ENCODE assay signal across 39 cellular contexts in the genomic region with DNA sequence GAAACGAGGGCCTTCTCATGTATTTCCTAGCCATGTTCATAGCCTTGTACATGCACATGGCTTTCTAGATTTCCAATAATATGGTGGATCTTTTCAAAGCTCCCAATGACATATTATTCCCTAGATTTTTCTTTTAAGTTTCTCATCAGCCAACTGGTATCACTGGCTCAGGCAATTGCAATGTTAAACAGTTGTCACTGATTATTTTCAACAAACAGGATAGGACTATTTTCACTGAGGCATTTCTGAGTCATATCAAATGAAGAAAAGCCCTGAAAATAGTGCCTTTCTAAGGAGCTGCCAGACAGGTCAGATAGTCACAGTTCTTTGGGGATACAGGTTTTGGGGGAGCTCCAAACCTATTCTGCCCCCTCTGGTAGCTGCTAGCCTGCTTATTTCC.
"Had no signal": no experiment of that assay in that cellular context is flagged by ENCODE, and none has a peak within 500 bp of the region (broad histone marks: within the 10 kb centered on the region; RNA-seq: fewer than 3 reads in every experiment).

No MANE protein-coding gene starts in this region.

- H3K4me1 Mint-ChIP-seq: activated naive CD8-positive, alpha-beta T cell treated with anti-CD3 and anti-CD28 coated beads, Interleukin-2, amount 10 ng/mL, durations not matched to agents 7 days and 5 days had no signal

- H3K27ac ChIP-seq: adrenal gland, ascending aorta, body of pancreas, brain microvascular endothelial cell, breast epithelium, cardiac muscle cell had no signal

- DNase-seq: activated effector memory CD4-positive, alpha-beta T cell treated with anti-CD3 and anti-CD28 coated beads, Interleukin-2, amount 50 U/mL, for 16 hours; activated effector memory CD4-positive, alpha-beta T cell treated with Interleukin-2 at 50 U/mL for 16 hours; activated gamma-delta T cell; activated gamma-delta T cell treated with Interleukin-2 at 50 U/mL for 16 hours; activated naive CD4-positive, alpha-beta T cell; activated naive CD4-positive, alpha-beta T cell treated with anti-CD3 and anti-CD28 coated beads for 36 hours; activated naive CD4-positive, alpha-beta T cell treated with anti-CD3 and anti-CD28 coated beads, Interleukin-2, amount 10 ng/mL, durations not matched to agents 7 days and 5 days; activated naive CD4-positive, alpha-beta T cell treated with anti-CD3 and anti-CD28 coated beads, Interleukin-2, amount 50 U/mL, for 16 hours; activated naive CD4-positive, alpha-beta T cell treated with Interleukin-2 at 50 U/mL for 16 hours; activated naive CD8-positive, alpha-beta T cell treated with anti-CD3 and anti-CD28 coated beads for 36 hours; activated naive CD8-positive, alpha-beta T cell treated with anti-CD3 and anti-CD28 coated beads, Interleukin-2, amount 10 ng/mL, durations not matched to agents 7 days and 5 days; activated naive CD8-positive, alpha-beta T cell treated with anti-CD3 and anti-CD28 coated beads, Interleukin-2, amount 50 U/mL, for 24 hours; activated T-cell treated with anti-CD3 and anti-CD28 coated beads, Interleukin-2, amount 50 U/mL, for 24 hours; activated T-cell treated with anti-CD3 and anti-CD28 coated beads, Interleukin-2, amount 50 U/mL, for 4 hours; activated T-cell treated with anti-CD3 and anti-CD28 coated beads, Interleukin-2, amount 50 U/mL, for 48 hours; activated T-cell treated with anti-CD3 and anti-CD28 coated beads, Interleukin-2, amount 50 U/mL, for 72 hours; adrenal gland; amniotic stem cell; amygdala; anterior cingulate cortex; aorta; body of pancreas; brain microvascular endothelial cell; caudate nucleus; central memory CD4-positive, alpha-beta T cell; cerebellar nuclear complex had no signal

- ATAC-seq: activated naive CD4-positive, alpha-beta T cell treated with anti-CD3 and anti-CD28 coated beads, Interleukin-2, amount 50 U/mL, for 72 hours; activated naive CD8-positive, alpha-beta T cell treated with anti-CD3 and anti-CD28 coated beads, Interleukin-2, amount 50 U/mL, for 24 hours; activated T-cell treated with anti-CD3 and anti-CD28 coated beads, Interleukin-2, amount 50 U/mL, for 4 hours; activated T-cell treated with anti-CD3 and anti-CD28 coated beads, Interleukin-2, amount 50 U/mL, for 72 hours; activated T-helper 17 cell treated with anti-CD3 and anti-CD28 coated beads, Interleukin-2, amount 50 U/mL, for 72 hours; body of pancreas had no signal

- H3K27ac Mint-ChIP-seq: activated naive CD4-positive, alpha-beta T cell treated with anti-CD3 and anti-CD28 coated beads for 36 hours; activated naive CD4-positive, alpha-beta T cell treated with anti-CD3 and anti-CD28 coated beads, Interleukin-2, amount 10 ng/mL, durations not matched to agents 7 days and 5 days; activated naive CD4-positive, alpha-beta T cell treated with anti-CD3 and anti-CD28 coated beads, Interleukin-2, amount 50 U/mL, for 24 hours; activated naive CD4-positive, alpha-beta T cell treated with anti-CD3 and anti-CD28 coated beads, Interleukin-2, amount 50 U/mL, for 72 hours; activated naive CD8-positive, alpha-beta T cell; activated naive CD8-positive, alpha-beta T cell treated with anti-CD3 and anti-CD28 coated beads for 36 hours; activated naive CD8-positive, alpha-beta T cell treated with anti-CD3 and anti-CD28 coated beads, Interleukin-2, amount 10 ng/mL, durations not matched to agents 7 days and 5 days; activated naive CD8-positive, alpha-beta T cell treated with anti-CD3 and anti-CD28 coated beads, Interleukin-2, amount 50 U/mL, for 24 hours; activated T-cell treated with anti-CD3 and anti-CD28 coated beads, Interleukin-2, amount 50 U/mL, for 24 hours; activated T-cell treated with anti-CD3 and anti-CD28 coated beads, Interleukin-2, amount 50 U/mL, for 72 hours; activated T-helper 1 cell treated with anti-CD3 and anti-CD28 coated beads, Interleukin-12 subunit alpha, Interleukin-12 subunit beta, Interleukin-2, Interleukin-4 antibody, amounts not matched to agents 30 ng/mL and 10 ng/mL and 1 ng/mL, durations not matched to agents 14 hours and 24 hours and 36 hours; activated T-helper 17 cell treated with anti-CD3 and anti-CD28 coated beads, Interleukin-2, amount 50 U/mL, for 72 hours; activated T-helper 2 cell treated with anti-CD3 and anti-CD28 coated beads, Interferon-gamma antibody, Interleukin-2, Interleukin-4, amounts not matched to agents 10 μg/mL and 5 μg/mL and 100 μg/mL, durations not matched to agents 14 hours and 24 hours and 36 hours; brain had no signal

- H3K4me3 Mint-ChIP-seq: activated naive CD4-positive, alpha-beta T cell treated with anti-CD3 and anti-CD28 coated beads for 36 hours; activated naive CD4-positive, alpha-beta T cell treated with anti-CD3 and anti-CD28 coated beads, Interleukin-2, amount 10 ng/mL, durations not matched to agents 7 days and 5 days; activated naive CD4-positive, alpha-beta T cell treated with anti-CD3 and anti-CD28 coated beads, Interleukin-2, amount 50 U/mL, for 24 hours; activated naive CD8-positive, alpha-beta T cell; activated naive CD8-positive, alpha-beta T cell treated with anti-CD3 and anti-CD28 coated beads for 36 hours; activated naive CD8-positive, alpha-beta T cell treated with anti-CD3 and anti-CD28 coated beads, Interleukin-2, amount 10 ng/mL, durations not matched to agents 7 days and 5 days; activated naive CD8-positive, alpha-beta T cell treated with anti-CD3 and anti-CD28 coated beads, Interleukin-2, amount 50 U/mL, for 24 hours; activated T-cell treated with anti-CD3 and anti-CD28 coated beads, Interleukin-2, amount 50 U/mL, for 24 hours; activated T-cell treated with anti-CD3 and anti-CD28 coated beads, Interleukin-2, amount 50 U/mL, for 4 hours; activated T-cell treated with anti-CD3 and anti-CD28 coated beads, Interleukin-2, amount 50 U/mL, for 72 hours; activated T-helper 1 cell treated with anti-CD3 and anti-CD28 coated beads, Interleukin-12 subunit alpha, Interleukin-12 subunit beta, Interleukin-2, Interleukin-4 antibody, amounts not matched to agents 30 ng/mL and 10 ng/mL and 1 ng/mL, durations not matched to agents 14 hours and 24 hours and 36 hours; activated T-helper 17 cell treated with anti-CD3 and anti-CD28 coated beads, Interleukin-2, amount 50 U/mL, for 72 hours; brain; central memory CD8-positive, alpha-beta T cell had no signal

- H3K4me1 ChIP-seq: ascending aorta, body of pancreas, breast epithelium had no signal

- H3K36me3 ChIP-seq: adrenal gland, ascending aorta, brain microvascular endothelial cell, breast epithelium, cardiac muscle cell had no signal

- H3K36me3 Mint-ChIP-seq: brain had no signal

- H3K4me3 ChIP-seq: adrenal gland, ascending aorta, body of pancreas, breast epithelium, cardiac muscle cell had no signal

- H3K27me3 ChIP-seq: adrenal gland, ascending aorta, body of pancreas, brain microvascular endothelial cell, breast epithelium, cardiac muscle cell had no signal

- FAIRE-seq: astrocyte, bronchial epithelial cell had no signal
